In genomic region chr20:62666736-62667529, GRCh38 we compare ENCODE assay signal across 12 cellular contexts. TPM values are rescaled to one million over a fixed set of nuclear protein-coding genes. Genes with fewer than 3 reads are reported as not detected.
DNase-seq lines count a peak whose midpoint lies in the region; ATAC-seq and TF ChIP-seq lines count a peak whose summit lies in the region.
"Had no signal": no experiment of that assay in that cellular context is flagged by ENCODE, and none has a peak within 500 bp of the region (broad histone marks: within the 10 kb centered on the region; RNA-seq: fewer than 3 reads in every experiment).

No MANE protein-coding gene starts in this region.

- TF ChIP-seq CTCF in 22Rv1 (IDR thresholded peaks at IDR 0.05): 0 out of 2 replicates have a peak, but pooled peaks have one; percentile 9
- TF ChIP-seq CTCF in lower lobe of right lung (IDR thresholded peaks at IDR 0.05): no peak
- TF ChIP-seq CTCF in osteocyte (IDR thresholded peaks at IDR 0.05): no peak

- peaks cover 20% of the 10 kb centered on the region for H3K27me3 ChIP-seq in lower lobe of right lung (ENCODE audit: low read depth)

- intact Hi-C loops in lower lobe of right lung (cut with DNase I): no loop called here
- intact Hi-C loops in activated CD4-positive, alpha-beta T cell treated with anti-CD3 and anti-CD28 coated beads, Interleukin-2, amount 10 ng/mL, durations not matched to agents 24 days and 14 days (cut with micrococcal nuclease): no loop called here

- H3K4me1 ChIP-seq in lower lobe of right lung: peaks cover 18% of the 10 kb centered on the region

- peaks cover 14% of the 10 kb centered on the region for H3K36me3 ChIP-seq in lower lobe of right lung

- H3K9me3 Mint-ChIP-seq in osteocyte (ENCODE audit: unreplicated experiment): no peaks in the 10 kb centered on the region
- no peaks in the 10 kb centered on the region for H3K9me3 Mint-ChIP-seq in activated CD4-positive, alpha-beta T cell treated with anti-CD3 and anti-CD28 coated beads, Interleukin-2, amount 10 ng/mL, durations not matched to agents 24 days and 14 days

- H3K27me3 Mint-ChIP-seq in osteocyte (ENCODE audit: unreplicated experiment): peaks cover 26% of the 10 kb centered on the region
- H3K27me3 Mint-ChIP-seq in activated CD4-positive, alpha-beta T cell treated with anti-CD3 and anti-CD28 coated beads, Interleukin-2, amount 10 ng/mL, durations not matched to agents 24 days and 14 days: no peaks in the 10 kb centered on the region
- H3K27me3 Mint-ChIP-seq: B cell had no signal

- no peak overlapping the region for H3K4me3 Mint-ChIP-seq in osteocyte (ENCODE audit: unreplicated experiment)
- no peak overlapping the region for H3K4me3 Mint-ChIP-seq in activated CD4-positive, alpha-beta T cell treated with anti-CD3 and anti-CD28 coated beads, Interleukin-2, amount 10 ng/mL, durations not matched to agents 24 days and 14 days
- H3K4me3 Mint-ChIP-seq: B cell had no signal

- no peaks in the 10 kb centered on the region for H3K36me3 Mint-ChIP-seq in osteocyte (ENCODE audit: unreplicated experiment)
- peaks cover 43% of the 10 kb centered on the region for H3K36me3 Mint-ChIP-seq in activated CD4-positive, alpha-beta T cell treated with anti-CD3 and anti-CD28 coated beads, Interleukin-2, amount 10 ng/mL, durations not matched to agents 24 days and 14 days (ENCODE audit: low read depth)

- no peak overlapping the region for H3K27ac Mint-ChIP-seq in osteocyte (ENCODE audit: unreplicated experiment)
- H3K27ac Mint-ChIP-seq in activated CD4-positive, alpha-beta T cell treated with anti-CD3 and anti-CD28 coated beads, Interleukin-2, amount 10 ng/mL, durations not matched to agents 24 days and 14 days: no peak overlapping the region
- H3K27ac Mint-ChIP-seq: B cell had no signal

- DNase-seq in NCI-H2029 treated with DMSO at 0.1 percent for 48 hours (lab: John Stamatoyannopoulos, UW) (peak; percentile 39), lower lobe of right lung (no peak), osteocyte (ENCODE audit: extremely low spot score, unreplicated experiment) (no peak), HUDEP-2 (lab: John Stamatoyannopoulos, UW; ENCODE audit: unreplicated experiment in 76 of 76) (no peak)
- DNase-seq in activated CD4-positive, alpha-beta T cell treated with anti-CD3 and anti-CD28 coated beads, Interleukin-2, amount 10 ng/mL, durations not matched to agents 24 days and 14 days: no peak
- DNase-seq: NCI-H1048 had no signal

- H3K4me1 Mint-ChIP-seq in osteocyte (ENCODE audit: unreplicated experiment): peaks cover 14% of the 10 kb centered on the region
- H3K4me1 Mint-ChIP-seq in activated CD4-positive, alpha-beta T cell treated with anti-CD3 and anti-CD28 coated beads, Interleukin-2, amount 10 ng/mL, durations not matched to agents 24 days and 14 days: peaks cover 3% of the 10 kb centered on the region
- H3K4me1 Mint-ChIP-seq: B cell had no signal

- H3K9me3 ChIP-seq in lower lobe of right lung: no peaks in the 10 kb centered on the region

- no peak overlapping the region for H3K4me3 ChIP-seq in lower lobe of right lung
- H3K4me3 ChIP-seq: GM12878 had no signal

- H3K27ac ChIP-seq in 22Rv1 (no peak overlapping the region), cingulate gyrus (ENCODE audit: low read depth, low read length) (peak overlapping the region; percentile 39), lower lobe of right lung (no peak overlapping the region)

- ATAC-seq in lower lobe of right lung: peak; percentile 43 to 59
- no peak for ATAC-seq in GM21619 (IDR thresholded peaks at IDR 0.05; ENCODE audit: unreplicated experiment)
- ATAC-seq: GM12878, SK-N-SH treated with all-trans-retinoic acid at 6 μM for 48 hours had no signal

RNA-seq across cellular contexts. Expression of gene SLCO4A1, which starts 24.6 kb away (rescaled TPM):
- total RNA-seq in lower lobe of right lung (72.4 TPM), osteocyte (1.2 and 1.5 TPM in 2 replicates)
- 57.8 and 67.3 TPM in 2 replicates for total RNA-seq in activated CD4-positive, alpha-beta T cell treated with anti-CD3 and anti-CD28 coated beads, Interleukin-2, amount 10 ng/mL, durations not matched to agents 24 days and 14 days

RNA-seq across cellular contexts. Expression of gene NTSR1, which starts 41.7 kb away (rescaled TPM):
- not detected for total RNA-seq in lower lobe of right lung
- total RNA-seq in osteocyte: 0.11 and 0.16 TPM in 2 replicates
- total RNA-seq in activated CD4-positive, alpha-beta T cell treated with anti-CD3 and anti-CD28 coated beads, Interleukin-2, amount 10 ng/mL, durations not matched to agents 24 days and 14 days: not detected in 2 replicates
- total RNA-seq: B cell, GM12878 had no signal

Comparison
In these comparisons a context has a peak if more than half of its experiments do, and no peak if none do; other contexts are left out.
1. RNA of gene SLCO4A1, which starts 24.6 kb away (total RNA-seq): 72.4 TPM in lower lobe of right lung (single experiment) and 57.8 to 67.3 TPM in activated CD4-positive, alpha-beta T cell treated with anti-CD3 and anti-CD28 coated beads, Interleukin-2, amount 10 ng/mL, durations not matched to agents 24 days and 14 days; 1.2 to 1.5 TPM in osteocyte; every median in the first group is over 10 times any median in the second.